Comparison of ENCODE assay signal across 1 cellular context in the genomic region with DNA sequence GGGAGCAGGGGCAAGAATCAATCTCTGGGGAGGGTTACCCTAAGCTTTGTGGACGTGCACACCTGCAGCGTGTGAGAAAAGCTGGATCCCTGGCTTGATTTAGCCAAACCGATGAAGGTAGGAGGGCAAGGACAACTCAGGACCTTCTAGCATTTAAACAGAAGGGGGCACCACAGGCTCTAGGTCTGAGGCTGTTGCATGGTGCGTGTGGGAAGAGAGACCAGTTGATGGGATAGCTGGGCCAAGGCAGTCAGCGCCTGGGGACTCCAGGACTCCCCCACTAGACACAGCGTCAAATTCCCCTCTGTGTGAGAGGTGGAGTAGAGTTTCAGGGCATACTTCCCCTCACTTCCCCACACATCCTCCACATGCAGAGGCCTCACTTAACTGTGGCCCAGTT.
TF ChIP-seq lines count a peak whose summit lies in the region.

No MANE protein-coding gene starts in this region.

TF ChIP-seq in GM23338, 12 proteins besides CTCF, POLR2A, EP300 and RAD21 (continued from another document):
- TF ChIP-seq, protein P1, sequence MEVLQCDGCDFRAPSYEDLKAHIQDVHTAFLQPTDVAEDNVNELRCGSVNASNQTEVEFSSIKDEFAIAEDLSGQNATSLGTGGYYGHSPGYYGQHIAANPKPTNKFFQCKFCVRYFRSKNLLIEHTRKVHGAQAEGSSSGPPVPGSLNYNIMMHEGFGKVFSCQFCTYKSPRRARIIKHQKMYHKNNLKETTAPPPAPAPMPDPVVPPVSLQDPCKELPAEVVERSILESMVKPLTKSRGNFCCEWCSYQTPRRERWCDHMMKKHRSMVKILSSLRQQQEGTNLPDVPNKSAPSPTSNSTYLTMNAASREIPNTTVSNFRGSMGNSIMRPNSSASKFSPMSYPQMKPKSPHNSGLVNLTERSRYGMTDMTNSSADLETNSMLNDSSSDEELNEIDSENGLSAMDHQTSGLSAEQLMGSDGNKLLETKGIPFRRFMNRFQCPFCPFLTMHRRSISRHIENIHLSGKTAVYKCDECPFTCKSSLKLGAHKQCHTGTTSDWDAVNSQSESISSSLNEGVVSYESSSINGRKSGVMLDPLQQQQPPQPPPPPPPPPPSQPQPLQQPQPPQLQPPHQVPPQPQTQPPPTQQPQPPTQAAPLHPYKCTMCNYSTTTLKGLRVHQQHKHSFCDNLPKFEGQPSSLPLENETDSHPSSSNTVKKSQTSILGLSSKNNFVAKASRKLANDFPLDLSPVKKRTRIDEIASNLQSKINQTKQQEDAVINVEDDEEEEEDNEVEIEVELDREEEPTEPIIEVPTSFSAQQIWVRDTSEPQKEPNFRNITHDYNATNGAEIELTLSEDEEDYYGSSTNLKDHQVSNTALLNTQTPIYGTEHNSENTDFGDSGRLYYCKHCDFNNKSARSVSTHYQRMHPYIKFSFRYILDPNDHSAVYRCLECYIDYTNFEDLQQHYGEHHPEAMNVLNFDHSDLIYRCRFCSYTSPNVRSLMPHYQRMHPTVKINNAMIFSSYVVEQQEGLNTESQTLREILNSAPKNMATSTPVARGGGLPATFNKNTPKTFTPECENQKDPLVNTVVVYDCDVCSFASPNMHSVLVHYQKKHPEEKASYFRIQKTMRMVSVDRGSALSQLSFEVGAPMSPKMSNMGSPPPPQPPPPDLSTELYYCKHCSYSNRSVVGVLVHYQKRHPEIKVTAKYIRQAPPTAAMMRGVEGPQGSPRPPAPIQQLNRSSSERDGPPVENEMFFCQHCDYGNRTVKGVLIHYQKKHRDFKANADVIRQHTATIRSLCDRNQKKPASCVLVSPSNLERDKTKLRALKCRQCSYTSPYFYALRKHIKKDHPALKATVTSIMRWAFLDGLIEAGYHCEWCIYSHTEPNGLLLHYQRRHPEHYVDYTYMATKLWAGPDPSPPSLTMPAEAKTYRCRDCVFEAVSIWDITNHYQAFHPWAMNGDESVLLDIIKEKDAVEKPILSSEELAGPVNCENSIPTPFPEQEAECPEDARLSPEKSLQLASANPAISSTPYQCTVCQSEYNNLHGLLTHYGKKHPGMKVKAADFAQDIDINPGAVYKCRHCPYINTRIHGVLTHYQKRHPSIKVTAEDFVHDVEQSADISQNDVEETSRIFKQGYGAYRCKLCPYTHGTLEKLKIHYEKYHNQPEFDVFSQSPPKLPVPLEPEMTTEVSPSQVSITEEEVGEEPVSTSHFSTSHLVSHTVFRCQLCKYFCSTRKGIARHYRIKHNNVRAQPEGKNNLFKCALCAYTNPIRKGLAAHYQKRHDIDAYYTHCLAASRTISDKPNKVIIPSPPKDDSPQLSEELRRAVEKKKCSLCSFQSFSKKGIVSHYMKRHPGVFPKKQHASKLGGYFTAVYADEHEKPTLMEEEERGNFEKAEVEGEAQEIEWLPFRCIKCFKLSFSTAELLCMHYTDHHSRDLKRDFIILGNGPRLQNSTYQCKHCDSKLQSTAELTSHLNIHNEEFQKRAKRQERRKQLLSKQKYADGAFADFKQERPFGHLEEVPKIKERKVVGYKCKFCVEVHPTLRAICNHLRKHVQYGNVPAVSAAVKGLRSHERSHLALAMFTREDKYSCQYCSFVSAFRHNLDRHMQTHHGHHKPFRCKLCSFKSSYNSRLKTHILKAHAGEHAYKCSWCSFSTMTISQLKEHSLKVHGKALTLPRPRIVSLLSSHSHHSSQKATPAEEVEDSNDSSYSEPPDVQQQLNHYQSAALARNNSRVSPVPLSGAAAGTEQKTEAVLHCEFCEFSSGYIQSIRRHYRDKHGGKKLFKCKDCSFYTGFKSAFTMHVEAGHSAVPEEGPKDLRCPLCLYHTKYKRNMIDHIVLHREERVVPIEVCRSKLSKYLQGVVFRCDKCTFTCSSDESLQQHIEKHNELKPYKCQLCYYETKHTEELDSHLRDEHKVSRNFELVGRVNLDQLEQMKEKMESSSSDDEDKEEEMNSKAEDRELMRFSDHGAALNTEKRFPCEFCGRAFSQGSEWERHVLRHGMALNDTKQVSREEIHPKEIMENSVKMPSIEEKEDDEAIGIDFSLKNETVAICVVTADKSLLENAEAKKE (CRISPR knock-in tag; IDR thresholded peaks at IDR 0.05): no peak
- TF ChIP-seq CREB1 (CRISPR knock-in tag; IDR thresholded peaks at IDR 0.05; ENCODE audit: low read depth) (no peak), ZNF331 (CRISPR knock-in tag; IDR thresholded peaks at IDR 0.05; ENCODE audit: low read depth) (no peak)
- TF ChIP-seq, protein P2, sequence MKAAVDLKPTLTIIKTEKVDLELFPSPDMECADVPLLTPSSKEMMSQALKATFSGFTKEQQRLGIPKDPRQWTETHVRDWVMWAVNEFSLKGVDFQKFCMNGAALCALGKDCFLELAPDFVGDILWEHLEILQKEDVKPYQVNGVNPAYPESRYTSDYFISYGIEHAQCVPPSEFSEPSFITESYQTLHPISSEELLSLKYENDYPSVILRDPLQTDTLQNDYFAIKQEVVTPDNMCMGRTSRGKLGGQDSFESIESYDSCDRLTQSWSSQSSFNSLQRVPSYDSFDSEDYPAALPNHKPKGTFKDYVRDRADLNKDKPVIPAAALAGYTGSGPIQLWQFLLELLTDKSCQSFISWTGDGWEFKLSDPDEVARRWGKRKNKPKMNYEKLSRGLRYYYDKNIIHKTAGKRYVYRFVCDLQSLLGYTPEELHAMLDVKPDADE (IDR thresholded peaks at IDR 0.05): no peak
